ENCODE assay signal across 13 cellular contexts in the genomic region with DNA sequence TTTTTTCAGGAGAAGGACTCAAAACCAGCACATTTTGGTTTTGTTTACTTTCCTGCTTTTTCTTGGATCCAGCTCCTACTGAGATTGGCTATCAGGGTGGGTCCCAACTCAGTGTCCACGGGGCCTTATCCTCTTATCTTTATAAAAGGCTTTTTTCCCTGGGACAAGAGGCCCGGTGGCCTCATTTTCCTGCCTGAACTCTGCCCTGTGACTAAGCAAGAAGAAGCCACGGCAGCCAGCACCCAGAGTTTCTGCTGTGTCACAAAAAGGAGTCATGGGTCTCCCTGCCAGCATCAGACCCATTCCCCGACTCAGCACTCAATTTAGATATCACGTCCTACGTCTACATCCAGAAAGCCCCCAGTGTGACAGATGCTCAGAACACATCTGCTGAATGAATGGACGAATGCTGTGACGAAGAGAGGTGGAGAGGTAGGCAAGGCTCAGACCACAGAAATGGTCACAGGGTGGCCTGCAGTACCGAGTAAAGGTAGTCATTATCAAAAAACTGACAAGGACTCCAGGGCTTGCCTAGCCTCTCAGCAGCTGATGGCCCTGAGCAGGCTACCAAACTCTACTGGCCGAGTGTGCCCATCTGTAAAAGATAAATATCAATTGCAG. TPM values are rescaled to one million over a fixed set of nuclear protein-coding genes. Genes with fewer than 3 reads are reported as not detected.
DNase-seq lines count a peak whose midpoint lies in the region; ATAC-seq and TF ChIP-seq lines count a peak whose summit lies in the region.
"Had no signal": no experiment of that assay in that cellular context is flagged by ENCODE, and none has a peak within 500 bp of the region (broad histone marks: within the 10 kb centered on the region; RNA-seq: fewer than 3 reads in every experiment).

No MANE protein-coding gene starts in this region.

- ATAC-seq in RWPE2 (ENCODE audit: low read depth) = no peak
- no peak for ATAC-seq in natural killer cell
- ATAC-seq: naive thymus-derived CD4-positive, alpha-beta T cell had no signal

- no peak for TF ChIP-seq POLR2A in prostate gland (IDR thresholded peaks at IDR 0.05)

- no peaks in the 10 kb centered on the region for H3K27me3 Mint-ChIP-seq in natural killer cell (ENCODE audit: low read depth in 2 of 2)

- H3K9me3 ChIP-seq in RWPE2 (ENCODE audit: severe bottlenecking) (no peaks in the 10 kb centered on the region), prostate gland (no peaks in the 10 kb centered on the region)

- H3K27ac Mint-ChIP-seq in natural killer cell = no peak overlapping the region
- H3K27ac Mint-ChIP-seq: naive thymus-derived CD4-positive, alpha-beta T cell had no signal

- peaks cover 6% of the 10 kb centered on the region; the same call in 1 of the 2 replicates for H3K36me3 ChIP-seq in RWPE2 (ENCODE audit: low read depth)
- no peaks in the 10 kb centered on the region for H3K36me3 ChIP-seq in prostate gland

- H3K36me3 Mint-ChIP-seq in natural killer cell = no peaks in the 10 kb centered on the region
- H3K36me3 Mint-ChIP-seq: naive thymus-derived CD4-positive, alpha-beta T cell had no signal

- H3K27ac ChIP-seq in RWPE2 (ENCODE audit: poor library complexity, severe bottlenecking) = peak overlapping the region; percentile 48
- H3K27ac ChIP-seq in prostate gland = peak overlapping the region; percentile 47 to 51

- no peaks in the 10 kb centered on the region for H3K9me3 Mint-ChIP-seq in natural killer cell
- H3K9me3 Mint-ChIP-seq: naive thymus-derived CD4-positive, alpha-beta T cell had no signal

- peaks cover 41 to 49% of the 10 kb centered on the region in 2 donors for H3K4me1 Mint-ChIP-seq in natural killer cell

- intact Hi-C loops in prostate gland (cut with DNase I) = no loop called here
- intact Hi-C loops in natural killer cell (cut with micrococcal nuclease) = no loop called here

- no peak overlapping the region for H3K4me3 ChIP-seq in RWPE2 (ENCODE audit: severe bottlenecking)
- H3K4me3 ChIP-seq in fibroblast of mammary gland (ENCODE audit: control insufficient read depth, low read depth, low read length) = no peak overlapping the region
- H3K4me3 ChIP-seq in prostate gland = no peak overlapping the region

- WGBS in prostate gland = 56% methylated on average over 10 of the region's 10 CpGs

- no peak overlapping the region for H3K4me3 Mint-ChIP-seq in natural killer cell
- H3K4me3 Mint-ChIP-seq: naive thymus-derived CD4-positive, alpha-beta T cell had no signal

- H3K4me1 ChIP-seq in RWPE2 (ENCODE audit: insufficient read depth, poor library complexity, severe bottlenecking) = peaks cover 23% of the 10 kb centered on the region
- H3K4me1 ChIP-seq in prostate gland (replicated peaks) = peaks cover 16% of the 10 kb centered on the region

- TF ChIP-seq CTCF in RWPE2 (IDR thresholded peaks at IDR 0.05; ENCODE audit: poor library complexity, severe bottlenecking) = no peak
- TF ChIP-seq CTCF in fibroblast of mammary gland (conservative IDR thresholded peaks at IDR 0.05; ENCODE audit: control insufficient read depth, insufficient read depth, low read depth, low read length) = no peak
- TF ChIP-seq CTCF in prostate gland (IDR thresholded peaks at IDR 0.05) = no peak
- no peak for TF ChIP-seq CTCF in natural killer cell (IDR thresholded peaks at IDR 0.05)

- DNase-seq in GF-D8 (lab: John Stamatoyannopoulos, UW) (peak; percentile 42), RWPE2 (ENCODE audit: low spot score) (no peak), fibroblast of mammary gland (ENCODE audit: low read depth) (peak; percentile 81), prostate gland (ENCODE audit: low spot score) (no peak), NAMALWA (ENCODE audit: low spot score) (no peak), natural killer cell (no peak), pons (ENCODE audit: low spot score) (no peak), putamen (ENCODE audit: low spot score) (no peak)
- DNase-seq: activated naive CD4-positive, alpha-beta T cell; DMS53; foreskin melanocyte; naive thymus-derived CD4-positive, alpha-beta T cell; NCI-H1436 treated with DMSO at 0.1 percent for 48 hours had no signal

- H3K27me3 ChIP-seq in RWPE2 (ENCODE audit: insufficient read depth, poor library complexity, severe bottlenecking) (no peaks in the 10 kb centered on the region), prostate gland (replicated peaks; ENCODE audit: insufficient read depth) (no peaks in the 10 kb centered on the region)

RNA-seq across cellular contexts. Expression of a gene that starts 16.7 kb away (rescaled TPM):
- 100 to 1,000 TPM in 1 of 2 donors, 10 to 100 TPM in 1; 72.3 to 134 TPM for total RNA-seq in prostate gland
- 10 to 100 TPM; 52.8 to 75.0 (median 52.9) TPM for total RNA-seq in natural killer cell

Comparison
In these comparisons a context has a peak if more than half of its experiments do, and no peak if none do; other contexts are left out.
1. DNase-seq: peak in GF-D8 (single experiment) and fibroblast of mammary gland (single experiment); none in RWPE2 (single experiment), prostate gland (single experiment), NAMALWA (single experiment), natural killer cell (single experiment), pons (single experiment) and putamen (single experiment).